3 cellular contexts compared by ENCODE assay signal in genomic region chr1:32441467-32441866, GRCh38. TPM values are rescaled to one million over a fixed set of nuclear protein-coding genes. Genes with fewer than 3 reads are reported as not detected.
"Had no signal": no experiment of that assay in that cellular context is flagged by ENCODE, and none has a peak within 500 bp of the region (broad histone marks: within the 10 kb centered on the region; RNA-seq: fewer than 3 reads in every experiment).

No MANE protein-coding gene starts in this region.

RNA-seq across cellular contexts. Expression of gene ZBTB8B, which starts 23.4 kb away (rescaled TPM):
- total RNA-seq: LHCN-M2, MCF 10A, NCI-H460 had no signal
